Comparison of ENCODE assay signal across 8 cellular contexts in the genomic region with DNA sequence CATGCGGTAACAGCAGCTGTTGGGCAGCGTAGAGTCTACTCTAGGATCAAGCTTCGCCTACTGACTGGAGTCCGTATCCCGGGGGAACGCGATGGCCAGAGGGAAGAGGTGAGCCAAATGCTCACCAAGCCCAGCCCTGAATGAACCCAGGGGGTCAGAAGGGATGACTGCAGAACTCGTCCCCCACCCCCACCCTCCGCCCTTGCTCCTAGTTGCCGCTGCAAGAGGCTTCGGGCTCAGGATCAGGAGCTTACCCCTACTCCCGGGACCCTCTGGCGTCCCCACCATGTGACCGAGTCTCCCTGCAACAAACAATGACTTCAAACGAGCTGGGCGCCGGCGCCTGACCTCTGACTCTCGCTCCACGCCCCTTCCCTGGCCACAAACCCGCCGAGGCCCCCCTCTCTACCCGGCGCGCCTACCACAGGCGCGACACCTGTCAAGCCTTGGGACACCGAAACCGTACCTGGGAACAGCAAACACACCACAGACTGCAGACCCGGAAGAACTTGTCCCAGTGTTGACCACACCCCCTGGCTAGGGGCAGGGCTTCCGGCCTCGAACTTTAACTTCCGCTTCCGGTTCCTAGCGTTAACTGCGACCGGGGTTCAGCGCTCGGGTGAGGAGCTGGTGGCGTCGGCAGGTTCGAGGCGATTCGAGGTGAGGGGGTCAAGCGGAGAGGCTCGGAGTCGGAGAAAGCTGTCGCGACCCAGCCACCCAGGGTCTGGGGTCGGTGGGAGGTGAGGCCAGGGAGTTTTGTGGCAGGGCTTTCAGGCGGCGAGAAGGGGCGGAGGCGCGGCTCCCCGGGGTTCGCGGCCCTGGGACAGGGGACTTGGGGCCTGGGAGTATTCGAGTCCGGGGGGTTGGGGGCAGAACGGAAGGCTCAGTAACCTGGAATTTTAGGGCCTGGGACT. TPM values are rescaled to one million over a fixed set of nuclear protein-coding genes. Genes with fewer than 3 reads are reported as not detected.
DNase-seq lines count a peak whose midpoint lies in the region; ATAC-seq and TF ChIP-seq lines count a peak whose summit lies in the region.

Gene UBL5, plus strand, starts transcription at position 594 of the 914 bp plus-strand sequence. CDS start 420 bp downstream, outside the sequence.

- peak within 1 kb of the TSS; percentile 79 for H3K27ac ChIP-seq in C4-2B

- H3K9me3 Mint-ChIP-seq in dendritic cell treated with granulocyte-macrophage colony-stimulating factor and Interleukin-4, amounts not matched to agents 40 ng/mL and 50 ng/mL, for 4 days: no peaks in the 10 kb centered on the region

- peak; percentile 93 for ATAC-seq in GM19395 (IDR thresholded peaks at IDR 0.05; ENCODE audit: unreplicated experiment)
- peak; percentile 85 for ATAC-seq in HG03558 (IDR thresholded peaks at IDR 0.05; ENCODE audit: extremely low read depth, unreplicated experiment)
- peak; percentile 98 for ATAC-seq in left lobe of liver

- no peaks in the 10 kb centered on the region for H3K27me3 Mint-ChIP-seq in dendritic cell treated with granulocyte-macrophage colony-stimulating factor and Interleukin-4, amounts not matched to agents 40 ng/mL and 50 ng/mL, for 4 days

- DNase-seq in NCI-H748 treated with DMSO at 0.1 percent for 48 hours (lab: John Stamatoyannopoulos, UW) (peak; percentile 74), left lobe of liver (ENCODE audit: low spot score) (peak; percentile 92)
- peak; percentile 72 to 86 for DNase-seq in activated CD4-positive, alpha-beta T cell treated with anti-CD3 and anti-CD28 coated beads, Interleukin-2, amount 50 U/mL, for 24 hours (ENCODE audit: low read depth in 1 of 2, low spot score in 1 of 2)
- peak; percentile 89 to 91 for DNase-seq in stimulated activated CD4-positive, alpha-beta T cell treated with anti-CD3 and anti-CD28 coated beads, Interleukin-2, amount 100 ng/mL, for 24 hours

- peaks cover 54% of the 10 kb centered on the region for H3K36me3 Mint-ChIP-seq in dendritic cell treated with granulocyte-macrophage colony-stimulating factor and Interleukin-4, amounts not matched to agents 40 ng/mL and 50 ng/mL, for 4 days (ENCODE audit: low read depth)

- no peak for TF ChIP-seq CTCF in C4-2B (conservative IDR thresholded peaks at IDR 0.05)

- peaks cover 13% of the 10 kb centered on the region for H3K4me1 Mint-ChIP-seq in dendritic cell treated with granulocyte-macrophage colony-stimulating factor and Interleukin-4, amounts not matched to agents 40 ng/mL and 50 ng/mL, for 4 days (ENCODE audit: low read depth)

- intact Hi-C loops in dendritic cell treated with granulocyte-macrophage colony-stimulating factor and Interleukin-4, amounts not matched to agents 40 ng/mL and 50 ng/mL, for 4 days (cut with micrococcal nuclease): loop anchor here (1.0 kb wide), 1 partner anchor 8 kb away; the partner anchor contains the start of gene FBXL12

- H3K27ac Mint-ChIP-seq in dendritic cell treated with granulocyte-macrophage colony-stimulating factor and Interleukin-4, amounts not matched to agents 40 ng/mL and 50 ng/mL, for 4 days: peak within 1 kb of the TSS; percentile 89

- peak within 1 kb of the TSS; percentile 99 for H3K4me3 Mint-ChIP-seq in dendritic cell treated with granulocyte-macrophage colony-stimulating factor and Interleukin-4, amounts not matched to agents 40 ng/mL and 50 ng/mL, for 4 days

RNA-seq across cellular contexts. Expression of gene UBL5, which starts in this region (rescaled TPM):
- 151 TPM for total RNA-seq in left lobe of liver

Comparison
In these comparisons a context has a peak if more than half of its experiments do, and no peak if none do; other contexts are left out.
1. Peak in every context shown above with its lines: DNase-seq, ATAC-seq and H3K27ac ChIP-seq.